27 cellular contexts compared by ENCODE assay signal in the genomic region with DNA sequence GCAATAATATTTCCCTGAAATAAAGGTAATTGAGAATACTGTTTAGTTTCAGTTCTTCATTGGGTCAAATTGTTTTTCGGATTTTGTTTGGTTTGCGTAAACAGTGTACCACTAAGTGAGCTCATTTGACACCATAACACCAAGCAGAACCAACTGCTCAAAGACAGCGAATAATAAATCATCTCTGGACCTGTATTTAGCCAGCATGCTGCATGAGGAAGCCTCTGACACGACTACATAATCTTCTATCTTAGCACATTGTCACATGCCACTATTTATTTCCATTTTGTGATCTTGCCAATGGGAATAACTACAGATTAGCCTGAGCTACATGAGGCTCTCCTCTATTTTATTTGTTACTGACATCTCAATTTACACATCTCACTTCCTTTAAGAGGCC. TPM values are rescaled to one million over a fixed set of nuclear protein-coding genes. Genes with fewer than 3 reads are reported as not detected.
"Had no signal": no experiment of that assay in that cellular context is flagged by ENCODE, and none has a peak within 500 bp of the region (broad histone marks: within the 10 kb centered on the region; RNA-seq: fewer than 3 reads in every experiment).

No MANE protein-coding gene starts in this region.

- H3K36me3 ChIP-seq: ascending aorta, cardiac muscle cell had no signal

- H3K4me1 ChIP-seq: ascending aorta had no signal

- H3K9me3 ChIP-seq: ascending aorta had no signal

- H3K4me3 ChIP-seq: ascending aorta, cardiac muscle cell had no signal

- H3K27ac ChIP-seq: ascending aorta, cardiac muscle cell, VCaP had no signal

- H3K27me3 ChIP-seq: ascending aorta, cardiac muscle cell had no signal

- DNase-seq: activated B cell treated with CpG ODN at 0.5 μM for 24 hours; activated CD4-positive, alpha-beta memory T cell treated with anti-CD3 and anti-CD28 coated beads for 36 hours; activated CD4-positive, alpha-beta T cell treated with anti-CD3 and anti-CD28 coated beads for 4 hours; activated CD4-positive, alpha-beta T cell treated with anti-CD3 and anti-CD28 coated beads, Interleukin-2, amount 10 ng/mL, durations not matched to agents 24 days and 14 days; activated CD4-positive, alpha-beta T cell treated with anti-CD3 and anti-CD28 coated beads, Interleukin-2, amount 50 U/mL, for 1 hour; activated CD4-positive, alpha-beta T cell treated with anti-CD3 and anti-CD28 coated beads, Interleukin-2, amount 50 U/mL, for 4 hours; activated CD4-positive, CD25-positive, alpha-beta regulatory T cell treated with anti-CD3 and anti-CD28 coated beads, Interleukin-2, amount 50 U/mL, for 72 hours; activated CD8-positive, alpha-beta memory T cell treated with anti-CD3 and anti-CD28 coated beads, Interleukin-2, amount 50 U/mL, for 4 hours; activated CD8-positive, alpha-beta T cell treated with anti-CD3 and anti-CD28 coated beads for 36 hours; activated effector memory CD4-positive, alpha-beta T cell treated with Interleukin-2 at 50 U/mL for 16 hours; activated gamma-delta T cell; activated naive CD4-positive, alpha-beta T cell treated with anti-CD3 and anti-CD28 coated beads, Interleukin-2, amount 10 ng/mL, durations not matched to agents 7 days and 5 days; activated naive CD4-positive, alpha-beta T cell treated with Interleukin-2 at 50 U/mL for 16 hours; activated naive CD8-positive, alpha-beta T cell treated with anti-CD3 and anti-CD28 coated beads, Interleukin-2, amount 10 ng/mL, durations not matched to agents 7 days and 5 days; activated naive CD8-positive, alpha-beta T cell treated with anti-CD3 and anti-CD28 coated beads, Interleukin-2, amount 50 U/mL, for 24 hours; activated T-cell treated with anti-CD3 and anti-CD28 coated beads for 4 hours; activated T-cell treated with anti-CD3 and anti-CD28 coated beads, Interleukin-2, amount 50 U/mL, for 24 hours; activated T-cell treated with anti-CD3 and anti-CD28 coated beads, Interleukin-2, amount 50 U/mL, for 48 hours; amygdala; anterior cingulate cortex; central memory CD4-positive, alpha-beta T cell; T-helper 1 cell; T-helper 2 cell; T-helper 9 cell had no signal

RNA-seq across cellular contexts. Expression of a gene that starts 12.1 kb away (rescaled TPM):
- total RNA-seq: ascending aorta had no signal
